ENCODE assay signal across 14 cellular contexts in genomic region chr17:1942066-1942365, GRCh38.
DNase-seq lines count a peak whose midpoint lies in the region; ATAC-seq and TF ChIP-seq lines count a peak whose summit lies in the region.
"Had no signal": no experiment of that assay in that cellular context is flagged by ENCODE, and none has a peak within 500 bp of the region (broad histone marks: within the 10 kb centered on the region; RNA-seq: fewer than 3 reads in every experiment).

No MANE protein-coding gene starts in this region.

- intact Hi-C loops in sciatic nerve (cut with DNase I) (no loop called here), dorsolateral prefrontal cortex (cut with DNase I) (no loop called here)

- DNase-seq in GM10266 (ENCODE audit: extremely low spot score) = peak; percentile 54
- peak; percentile 61 for DNase-seq in H7
- DNase-seq in coronary artery (ENCODE audit: low spot score) = peak; percentile 53
- DNase-seq in sciatic nerve (ENCODE audit: low spot score) = no peak
- DNase-seq in T1000 (lab: John Stamatoyannopoulos, UW) = no peak
- no peak for DNase-seq in dorsolateral prefrontal cortex
- DNase-seq in stimulated activated CD4-positive, alpha-beta T cell treated with anti-CD3 and anti-CD28 coated beads, Interleukin-15, amount 100 ng/mL, for 24 hours = no peak
- DNase-seq: ACHN; C1 segment of cervical spinal cord; Calu3; CD4-positive, alpha-beta T cell; DMS 273 treated with DMSO at 0.1 percent for 48 hours had no signal

- no peak overlapping the region for H3K27ac ChIP-seq in coronary artery
- H3K27ac ChIP-seq in dorsolateral prefrontal cortex = peak overlapping the region in 26 of 59 donors; percentile 10 to 89 (median 56)
- H3K27ac ChIP-seq: HL-60 had no signal

- peak; percentile 5 for ATAC-seq in sciatic nerve
- ATAC-seq: K562 had no signal

- H3K27me3 ChIP-seq in H7 (ENCODE audit: control insufficient read depth, insufficient read depth, low read length) (no peaks in the 10 kb centered on the region), dorsolateral prefrontal cortex (peaks cover 0 to 4% (median 0%) of the 10 kb centered on the region in 45 donors)

- H3K36me3 ChIP-seq in H7 (replicated peaks; ENCODE audit: control insufficient read depth, insufficient read depth, low read length) = no peaks in the 10 kb centered on the region

- TF ChIP-seq CTCF in GM10266 (IDR thresholded peaks at IDR 0.05; ENCODE audit: control insufficient read depth, insufficient read depth, low read depth, missing control alignments) (no peak), coronary artery (IDR thresholded peaks at IDR 0.05) (no peak), dorsolateral prefrontal cortex (IDR thresholded peaks at IDR 0.05 in 54 of 56, conservative IDR thresholded peaks at IDR 0.05 in 2 of 56; ENCODE audit: low read depth in 1 of 56, partially characterized antibody in 56 of 56) (no peak)

- H3K4me3 ChIP-seq in H7 (ENCODE audit: insufficient read depth, low read depth, low read length) (no peak overlapping the region), coronary artery (no peak overlapping the region), dorsolateral prefrontal cortex (no peak overlapping the region)
- H3K4me3 ChIP-seq: K562 had no signal

Comparison
In these comparisons a context has a peak if more than half of its experiments do, and no peak if none do; other contexts are left out.
1. DNase-seq: peak in GM10266 (single experiment), H7 (single experiment) and coronary artery (single experiment); none in sciatic nerve (single experiment), T1000 (single experiment), dorsolateral prefrontal cortex (0 of 10) and stimulated activated CD4-positive, alpha-beta T cell treated with anti-CD3 and anti-CD28 coated beads, Interleukin-15, amount 100 ng/mL, for 24 hours (single experiment).